In the genomic region with DNA sequence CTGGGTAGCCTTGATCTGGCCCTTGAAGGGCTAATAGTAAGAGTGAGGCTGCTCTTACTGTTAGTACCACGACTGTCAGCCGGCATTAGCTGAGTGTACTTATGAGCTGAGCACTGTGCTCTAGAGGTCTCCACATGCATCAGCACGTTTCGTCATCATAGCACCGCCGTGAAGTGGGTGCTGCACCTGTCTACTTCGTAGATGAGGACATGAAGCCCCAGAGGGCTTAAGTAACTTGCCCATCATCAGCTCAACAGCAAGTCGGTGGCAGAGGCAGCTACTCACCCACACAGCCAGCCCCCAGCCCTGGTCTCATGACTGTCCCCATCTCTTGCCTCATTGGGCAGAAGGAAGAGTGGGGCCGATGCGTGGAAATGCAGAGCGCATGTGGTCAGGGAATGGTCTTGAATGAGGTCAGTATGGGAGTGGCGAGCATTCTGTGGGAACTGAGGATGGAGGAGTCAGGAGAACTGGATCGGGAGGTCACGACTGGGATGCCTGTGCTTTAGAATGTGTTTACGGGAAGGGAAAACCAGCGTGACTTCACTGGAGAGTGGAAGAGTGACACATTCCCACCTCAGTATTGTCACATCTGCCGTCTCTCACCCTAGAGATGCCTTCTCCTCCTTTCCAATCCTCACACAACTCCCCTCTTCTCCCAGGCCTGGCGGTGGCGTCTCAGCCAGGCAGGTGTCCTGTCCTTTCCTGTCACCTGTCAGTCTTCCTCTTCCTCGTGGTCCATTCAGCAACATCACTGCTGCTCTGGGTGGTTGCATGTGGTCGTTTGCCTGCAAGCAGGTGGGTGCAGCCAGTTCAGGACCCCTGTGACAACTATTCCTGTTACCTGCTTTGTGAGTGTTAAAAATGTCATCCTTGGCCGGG, we compare ENCODE assay signal across 2 cellular contexts.
TF ChIP-seq lines count a peak whose summit lies in the region.

No MANE protein-coding gene starts in this region.

TF ChIP-seq in A549, 52 proteins besides CTCF, POLR2A, EP300 and RAD21:
- TF ChIP-seq CEBPB (IDR thresholded peaks at IDR 0.05) (0 out of 4 replicates have a peak, but pooled peaks of 1 of the 2 experiments have one; percentile 2), HEYL (CRISPR knock-in tag; IDR thresholded peaks at IDR 0.05) (no peak), HOXB13 (CRISPR knock-in tag; IDR thresholded peaks at IDR 0.05; ENCODE audit: low read depth) (no peak), NFE2L2 (conservative IDR thresholded peaks at IDR 0.05; ENCODE audit: low read length) (no peak)
- TF ChIP-seq, protein P1, sequence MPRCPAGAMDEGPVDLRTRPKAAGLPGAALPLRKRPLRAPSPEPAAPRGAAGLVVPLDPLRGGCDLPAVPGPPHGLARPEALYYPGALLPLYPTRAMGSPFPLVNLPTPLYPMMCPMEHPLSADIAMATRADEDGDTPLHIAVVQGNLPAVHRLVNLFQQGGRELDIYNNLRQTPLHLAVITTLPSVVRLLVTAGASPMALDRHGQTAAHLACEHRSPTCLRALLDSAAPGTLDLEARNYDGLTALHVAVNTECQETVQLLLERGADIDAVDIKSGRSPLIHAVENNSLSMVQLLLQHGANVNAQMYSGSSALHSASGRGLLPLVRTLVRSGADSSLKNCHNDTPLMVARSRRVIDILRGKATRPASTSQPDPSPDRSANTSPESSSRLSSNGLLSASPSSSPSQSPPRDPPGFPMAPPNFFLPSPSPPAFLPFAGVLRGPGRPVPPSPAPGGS (IDR thresholded peaks at IDR 0.05), result no peak

TF ChIP-seq in IMR-90, 13 proteins besides CTCF, POLR2A, EP300 and RAD21:
- TF ChIP-seq FOS (IDR thresholded peaks at IDR 0.05; ENCODE audit: low read depth, low read length), result no peak
- TF ChIP-seq CHD1 (IDR thresholded peaks at IDR 0.05; ENCODE audit: low read depth, low read length), result no peak
- TF ChIP-seq MXI1 (IDR thresholded peaks at IDR 0.05; ENCODE audit: borderline replicate concordance, low read depth, low read length), result no peak
- TF ChIP-seq SMC3 (IDR thresholded peaks at IDR 0.05; ENCODE audit: low read depth, low read length), result no peak
- TF ChIP-seq CEBPB (IDR thresholded peaks at IDR 0.05; ENCODE audit: low read depth, low read length), result no peak
- no peak for TF ChIP-seq NFE2L2 (IDR thresholded peaks at IDR 0.05; ENCODE audit: low read depth, low read length)
- TF ChIP-seq MAZ (IDR thresholded peaks at IDR 0.05; ENCODE audit: borderline replicate concordance, low read depth, low read length), result no peak
- no peak for TF ChIP-seq RCOR1 (IDR thresholded peaks at IDR 0.05; ENCODE audit: insufficient replicate concordance, low read length)
